ENCODE assay signal across 8 cellular contexts in genomic region chr17:16380640-16381495, GRCh38. TPM values are rescaled to one million over a fixed set of nuclear protein-coding genes. Genes with fewer than 3 reads are reported as not detected.
A peak's percentile ranks its signal among the peaks of the same experiment; 100 is the strongest.
DNase-seq lines count a peak whose midpoint lies in the region; ATAC-seq lines count a peak whose summit lies in the region.

TSS of gene UBB (plus strand) at chr17:16381091. CDS start at chr17:16381908, 817 bp downstream.

- POLR2A ChIA-PET in naive thymus-derived CD4-positive, alpha-beta T cell (lab: Charles Lee), result interaction anchor here (0.6 to 2.9 kb wide), 16 partner anchors 14 to 856 kb away, joined by 3 to 36 read pairs (median 5); partner anchors contain the start of genes CENPV, FLCN, PIGL and TRPV2

- peaks cover 1% of the 10 kb centered on the region for H3K27me3 Mint-ChIP-seq in activated T-helper 1 cell treated with anti-CD3 and anti-CD28 coated beads, Interleukin-12 subunit alpha, Interleukin-12 subunit beta, Interleukin-2, Interleukin-4 antibody, amounts not matched to agents 30 ng/mL and 10 ng/mL and 1 ng/mL, durations not matched to agents 14 hours and 24 hours and 36 hours (ENCODE audit: insufficient read depth)
- H3K27me3 Mint-ChIP-seq in naive thymus-derived CD4-positive, alpha-beta T cell, result peaks cover 0 to 5% (median 0%) of the 10 kb centered on the region in 5 donors
- H3K27me3 Mint-ChIP-seq in stimulated activated naive B cell treated with anti-CD40 and anti-IgM and Interleukin-4, amounts not matched to agents 10 μg/mL and 1 μg/mL and 100 μg/mL, for 72 hours, result no peaks in the 10 kb centered on the region

- peak within 1 kb of the TSS; percentile 86 for H3K27ac ChIP-seq in naive thymus-derived CD4-positive, alpha-beta T cell (ENCODE audit: low read depth, low read length)

- peaks cover 6 to 13% of the 10 kb centered on the region in 2 donors for H3K4me1 ChIP-seq in naive thymus-derived CD4-positive, alpha-beta T cell (ENCODE audit: control insufficient read depth in 2 of 2, insufficient read depth in 2 of 2, low read length in 2 of 2)

- intact Hi-C loops in activated T-helper 1 cell treated with anti-CD3 and anti-CD28 coated beads, Interleukin-12 subunit alpha, Interleukin-12 subunit beta, Interleukin-2, Interleukin-4 antibody, amounts not matched to agents 30 ng/mL and 10 ng/mL and 1 ng/mL, durations not matched to agents 14 hours and 24 hours and 36 hours (cut with micrococcal nuclease), result loop anchor here (1.0 to 2.0 kb wide), 10 partner anchors 18 to 208 kb away; partner anchors contain the start of genes CENPV, PIGL and ZNF287
- intact Hi-C loops in naive thymus-derived CD4-positive, alpha-beta T cell (cut with micrococcal nuclease), result loop anchor here (1.0 to 2.0 kb wide), 8 partner anchors 28 to 272 kb away; partner anchors contain the start of genes NCOR1 (in 2 of the 2), TRPV2 (in 2 of the 2), CENPV (in 1 of the 2) and ZNF624 (in 1 of the 2)

- H3K4me3 ChIP-seq in naive thymus-derived CD4-positive, alpha-beta T cell (ENCODE audit: low read length), result peak within 1 kb of the TSS; percentile 66

- H3K36me3 Mint-ChIP-seq in activated T-helper 1 cell treated with anti-CD3 and anti-CD28 coated beads, Interleukin-12 subunit alpha, Interleukin-12 subunit beta, Interleukin-2, Interleukin-4 antibody, amounts not matched to agents 30 ng/mL and 10 ng/mL and 1 ng/mL, durations not matched to agents 14 hours and 24 hours and 36 hours (ENCODE audit: low read depth), result peaks cover 32% of the 10 kb centered on the region
- peaks cover 0 to 33% (median 28%) of the 10 kb centered on the region in 5 donors for H3K36me3 Mint-ChIP-seq in naive thymus-derived CD4-positive, alpha-beta T cell
- H3K36me3 Mint-ChIP-seq in stimulated activated naive B cell treated with anti-CD40 and anti-IgM and Interleukin-4, amounts not matched to agents 10 μg/mL and 1 μg/mL and 100 μg/mL, for 72 hours, result peaks cover 22 to 40% of the 10 kb centered on the region in 2 donors

- CTCF ChIA-PET in naive thymus-derived CD4-positive, alpha-beta T cell (lab: Charles Lee), result interaction anchor here (0.6 to 1.2 kb wide), 5 partner anchors 17 to 203 kb away, joined by 3 to 7 read pairs (median 3); partner anchors contain the start of gene CENPV

- H3K4me1 Mint-ChIP-seq in activated T-helper 1 cell treated with anti-CD3 and anti-CD28 coated beads, Interleukin-12 subunit alpha, Interleukin-12 subunit beta, Interleukin-2, Interleukin-4 antibody, amounts not matched to agents 30 ng/mL and 10 ng/mL and 1 ng/mL, durations not matched to agents 14 hours and 24 hours and 36 hours (ENCODE audit: low read depth), result peaks cover 29% of the 10 kb centered on the region
- H3K4me1 Mint-ChIP-seq in naive thymus-derived CD4-positive, alpha-beta T cell, result peaks cover 22 to 48% (median 39%) of the 10 kb centered on the region in 7 donors
- H3K4me1 Mint-ChIP-seq in stimulated activated naive B cell treated with anti-CD40 and anti-IgM and Interleukin-4, amounts not matched to agents 10 μg/mL and 1 μg/mL and 100 μg/mL, for 72 hours, result peaks cover 34 to 41% of the 10 kb centered on the region in 2 donors

- peaks cover 0 to 12% (median 3%) of the 10 kb centered on the region in 3 experiments for H3K36me3 ChIP-seq in naive thymus-derived CD4-positive, alpha-beta T cell (ENCODE audit: control insufficient read depth in 2 of 3, insufficient read depth in 3 of 3, low read length in 3 of 3)

- no peaks in the 10 kb centered on the region for H3K9me3 ChIP-seq in naive thymus-derived CD4-positive, alpha-beta T cell (ENCODE audit: control insufficient read depth in 2 of 3, low read length in 3 of 3)

- H3K4me3 Mint-ChIP-seq in activated T-helper 1 cell treated with anti-CD3 and anti-CD28 coated beads, Interleukin-12 subunit alpha, Interleukin-12 subunit beta, Interleukin-2, Interleukin-4 antibody, amounts not matched to agents 30 ng/mL and 10 ng/mL and 1 ng/mL, durations not matched to agents 14 hours and 24 hours and 36 hours, result peak within 1 kb of the TSS; percentile 90
- H3K4me3 Mint-ChIP-seq in naive thymus-derived CD4-positive, alpha-beta T cell, result peak within 1 kb of the TSS; percentile 85 to 99 (median 95)
- H3K4me3 Mint-ChIP-seq in stimulated activated naive B cell treated with anti-CD40 and anti-IgM and Interleukin-4, amounts not matched to agents 10 μg/mL and 1 μg/mL and 100 μg/mL, for 72 hours, result peak within 1 kb of the TSS; percentile 90 to 95

- H3K27ac Mint-ChIP-seq in activated T-helper 1 cell treated with anti-CD3 and anti-CD28 coated beads, Interleukin-12 subunit alpha, Interleukin-12 subunit beta, Interleukin-2, Interleukin-4 antibody, amounts not matched to agents 30 ng/mL and 10 ng/mL and 1 ng/mL, durations not matched to agents 14 hours and 24 hours and 36 hours, result peak within 1 kb of the TSS; percentile 92
- peak within 1 kb of the TSS; percentile 93 to 100 (median 97) for H3K27ac Mint-ChIP-seq in naive thymus-derived CD4-positive, alpha-beta T cell
- peak within 1 kb of the TSS; percentile 100 for H3K27ac Mint-ChIP-seq in stimulated activated naive B cell treated with anti-CD40 and anti-IgM and Interleukin-4, amounts not matched to agents 10 μg/mL and 1 μg/mL and 100 μg/mL, for 72 hours

- H3K9me3 Mint-ChIP-seq in activated T-helper 1 cell treated with anti-CD3 and anti-CD28 coated beads, Interleukin-12 subunit alpha, Interleukin-12 subunit beta, Interleukin-2, Interleukin-4 antibody, amounts not matched to agents 30 ng/mL and 10 ng/mL and 1 ng/mL, durations not matched to agents 14 hours and 24 hours and 36 hours, result no peaks in the 10 kb centered on the region
- H3K9me3 Mint-ChIP-seq in naive thymus-derived CD4-positive, alpha-beta T cell, result peaks cover 0 to 17% (median 0%) of the 10 kb centered on the region in 11 donors
- H3K9me3 Mint-ChIP-seq in stimulated activated naive B cell treated with anti-CD40 and anti-IgM and Interleukin-4, amounts not matched to agents 10 μg/mL and 1 μg/mL and 100 μg/mL, for 72 hours, result no peaks in the 10 kb centered on the region

- peak; percentile 86 for ATAC-seq in GM21619 (IDR thresholded peaks at IDR 0.05; ENCODE audit: unreplicated experiment)
- ATAC-seq in naive thymus-derived CD4-positive, alpha-beta T cell, result peak; percentile 96
- ATAC-seq in stimulated activated naive B cell treated with anti-CD40 and anti-IgM and Interleukin-4, amounts not matched to agents 10 μg/mL and 1 μg/mL and 100 μg/mL, for 72 hours (replicated peaks), result peak; percentile 97 to 98

- H3K27me3 ChIP-seq in naive thymus-derived CD4-positive, alpha-beta T cell (ENCODE audit: control insufficient read depth in 2 of 2, insufficient read depth in 2 of 2, low read length in 2 of 2), result no peaks in the 10 kb centered on the region

- DNase-seq in DMS53 treated with DMSO at 0.1 percent for 48 hours (lab: John Stamatoyannopoulos, UW; ENCODE audit: unreplicated experiment), result peak; percentile 83
- peak; percentile 64 for DNase-seq in KG1 (lab: John Stamatoyannopoulos, UW)
- peak; percentile 97 for DNase-seq in RPMI7951 (ENCODE audit: low read depth)
- peak; percentile 94 for DNase-seq in activated T-helper 1 cell treated with anti-CD3 and anti-CD28 coated beads, Interleukin-12 subunit alpha, Interleukin-12 subunit beta, Interleukin-2, Interleukin-4 antibody, amounts not matched to agents 30 ng/mL and 10 ng/mL and 1 ng/mL, durations not matched to agents 14 hours and 24 hours and 36 hours (ENCODE audit: low spot score)
- DNase-seq in fibroblast of gingiva (ENCODE audit: low read depth), result peak; percentile 100
- DNase-seq in naive thymus-derived CD4-positive, alpha-beta T cell, result peak; percentile 83 to 97 (median 94)
- DNase-seq in stimulated activated naive B cell treated with anti-CD40 and anti-IgM and Interleukin-4, amounts not matched to agents 10 μg/mL and 1 μg/mL and 100 μg/mL, for 72 hours, result peak; percentile 94

RNA-seq across cellular contexts. Expression of gene UBB, which starts in this region (rescaled TPM):
- 2,073 and 2,186 TPM in 2 replicates for total RNA-seq in RPMI7951 (2014; rRNA removed; shearing (Covaris generic))
- 1,933 and 1,974 TPM in 2 replicates for total RNA-seq in activated T-helper 1 cell treated with anti-CD3 and anti-CD28 coated beads, Interleukin-12 subunit alpha, Interleukin-12 subunit beta, Interleukin-2, Interleukin-4 antibody, amounts not matched to agents 30 ng/mL and 10 ng/mL and 1 ng/mL, durations not matched to agents 14 hours and 24 hours and 36 hours
- 1,000 to 10,000 TPM in 1 of 5 experiments, 100 to 1,000 TPM in 4; 537 to 1,283 (median 621) TPM for total RNA-seq in naive thymus-derived CD4-positive, alpha-beta T cell
- polyA plus RNA-seq in naive thymus-derived CD4-positive, alpha-beta T cell, result 1,000 to 10,000 TPM; 1,829 to 1,950 TPM

Comparison
In these comparisons a context has a peak if more than half of its experiments do, and no peak if none do; other contexts are left out.
1. Peak in every context shown above with its lines: DNase-seq, ATAC-seq, H3K4me3 ChIP-seq and H3K27ac ChIP-seq.